Comparison of ENCODE assay signal across 12 cellular contexts in the genomic region with DNA sequence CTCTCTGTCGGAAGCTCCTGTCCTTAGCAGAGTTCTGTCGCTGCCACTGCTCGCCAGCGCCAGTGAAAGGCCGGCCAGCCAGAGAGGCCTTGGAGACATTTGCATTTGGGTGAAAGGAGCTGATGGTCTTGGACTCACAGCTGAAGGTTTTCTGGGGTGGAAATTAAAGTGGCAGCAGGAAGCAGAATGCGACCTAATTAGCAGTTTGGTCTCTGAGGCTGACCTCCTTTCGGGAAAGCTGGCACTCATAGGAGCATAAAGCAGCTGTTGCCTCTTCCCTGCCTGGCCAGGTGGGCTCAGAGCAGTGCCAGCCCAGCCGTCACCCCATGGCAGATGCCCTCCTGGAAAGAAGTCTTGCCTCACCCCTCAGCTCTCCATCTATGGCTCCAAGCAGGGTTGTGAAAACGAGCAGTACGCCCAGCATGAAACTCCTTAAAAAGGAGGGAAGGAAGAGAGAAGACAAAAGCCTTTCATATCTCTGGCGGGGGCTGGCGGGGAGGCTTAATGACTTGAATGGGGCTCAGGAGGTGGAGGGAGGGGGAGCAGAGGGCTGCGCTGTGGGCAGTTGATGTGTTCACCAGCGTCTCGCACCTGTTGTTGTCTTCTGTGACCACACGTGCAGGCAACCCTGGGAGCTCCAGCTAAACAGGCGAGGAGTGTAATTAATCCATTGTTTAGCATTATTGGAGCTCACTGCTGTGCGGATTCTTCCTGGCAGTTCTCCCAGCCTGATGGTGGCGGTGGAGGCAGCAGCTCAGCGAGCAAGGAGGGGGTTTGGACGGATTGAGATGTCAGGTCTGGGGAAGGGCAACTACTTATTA.
A peak's percentile ranks its signal among the peaks of the same experiment; 100 is the strongest.
DNase-seq lines count a peak whose midpoint lies in the region; ATAC-seq and TF ChIP-seq lines count a peak whose summit lies in the region.
"Had no signal": no experiment of that assay in that cellular context is flagged by ENCODE, and none has a peak within 500 bp of the region (broad histone marks: within the 10 kb centered on the region; RNA-seq: fewer than 3 reads in every experiment).

No MANE protein-coding gene starts in this region.

- DNase-seq in NCI-H2227 treated with DMSO at 0.1 percent for 48 hours (lab: John Stamatoyannopoulos, UW) (peak; percentile 95), retina (peak; percentile 79), foreskin melanocyte (no peak), upper lobe of right lung (no peak)
- DNase-seq in activated T-cell treated with anti-CD3 and anti-CD28 coated beads, Interleukin-2, amount 50 U/mL, for 48 hours = no peak
- no peak for DNase-seq in activated CD4-positive, alpha-beta T cell treated with anti-CD3 and anti-CD28 coated beads, Interleukin-2, amount 10 ng/mL, durations not matched to agents 7 days and 5 days
- DNase-seq: CD8-positive, alpha-beta T cell; NCI-H1930; small intestine had no signal

- no peak overlapping the region for H3K4me3 ChIP-seq in HEK293 (ENCODE audit: low read depth, low read length)
- no peak overlapping the region for H3K4me3 ChIP-seq in ectodermal cell (ENCODE audit: insufficient read depth, low read depth, low read length)
- H3K4me3 ChIP-seq in upper lobe of right lung = no peak overlapping the region
- H3K4me3 ChIP-seq: lung had no signal

- intact Hi-C loops in upper lobe of right lung (cut with DNase I) = no loop called here

- WGBS in ectodermal cell, 2 experiments = 1% methylated on average over 19 to 21 of the region's 21 CpGs

- peaks cover 3% of the 10 kb centered on the region for H3K9me3 Mint-ChIP-seq in activated CD4-positive, alpha-beta T cell treated with anti-CD3 and anti-CD28 coated beads, Interleukin-2, amount 10 ng/mL, durations not matched to agents 7 days and 5 days
- H3K9me3 Mint-ChIP-seq: CD8-positive, alpha-beta T cell had no signal

- H3K4me1 ChIP-seq in HEK293 (ENCODE audit: control insufficient read depth, insufficient read depth, low read length) (no peaks in the 10 kb centered on the region), ectodermal cell (ENCODE audit: control insufficient read depth, insufficient read depth, low read length) (no peaks in the 10 kb centered on the region), upper lobe of right lung (no peaks in the 10 kb centered on the region)

- no peaks in the 10 kb centered on the region for H3K27me3 Mint-ChIP-seq in activated CD4-positive, alpha-beta T cell treated with anti-CD3 and anti-CD28 coated beads, Interleukin-2, amount 10 ng/mL, durations not matched to agents 7 days and 5 days

- H3K36me3 ChIP-seq in HEK293 (ENCODE audit: control insufficient read depth in 2 of 2, insufficient read depth in 1 of 2, low read length in 2 of 2) (no peaks in the 10 kb centered on the region), ectodermal cell (ENCODE audit: control insufficient read depth, insufficient read depth, low read length) (no peaks in the 10 kb centered on the region), upper lobe of right lung (no peaks in the 10 kb centered on the region)

- H3K27ac ChIP-seq in HEK293 (ENCODE audit: extremely low read depth, low read depth, low read length) (no peak overlapping the region), ectodermal cell (ENCODE audit: insufficient read depth, low read depth, low read length, poor library complexity, severe bottlenecking) (peak overlapping the region; percentile 41), upper lobe of right lung (no peak overlapping the region)

- H3K4me1 Mint-ChIP-seq in activated CD4-positive, alpha-beta T cell treated with anti-CD3 and anti-CD28 coated beads, Interleukin-2, amount 10 ng/mL, durations not matched to agents 7 days and 5 days = no peaks in the 10 kb centered on the region

- H3K9me3 ChIP-seq in HEK293 (ENCODE audit: control insufficient read depth, insufficient read depth, low read depth, low read length) (no peaks in the 10 kb centered on the region), ectodermal cell (ENCODE audit: control insufficient read depth, low read length) (no peaks in the 10 kb centered on the region), upper lobe of right lung (no peaks in the 10 kb centered on the region)

- no peak overlapping the region for H3K27ac Mint-ChIP-seq in activated CD4-positive, alpha-beta T cell treated with anti-CD3 and anti-CD28 coated beads, Interleukin-2, amount 10 ng/mL, durations not matched to agents 7 days and 5 days
- H3K27ac Mint-ChIP-seq: CD8-positive, alpha-beta T cell had no signal

- CTCF ChIA-PET in HEK293 (lab: Yijun Ruan, JAX) = interaction anchor here (1.2 kb wide), 1 partner anchor 87 kb away, joined by 3 read pairs; no protein-coding TSS in a partner anchor
- CTCF ChIA-PET in activated CD4-positive, alpha-beta T cell treated with anti-CD3 and anti-CD28 coated beads, Interleukin-2, amount 10 ng/mL, durations not matched to agents 7 days and 5 days (lab: Charles Lee) = no interaction called here

- POLR2A ChIA-PET in HEK293 (lab: Yijun Ruan, JAX) = no interaction called here
- POLR2A ChIA-PET in activated CD4-positive, alpha-beta T cell treated with anti-CD3 and anti-CD28 coated beads, Interleukin-2, amount 10 ng/mL, durations not matched to agents 7 days and 5 days (lab: Charles Lee) = no interaction called here

- TF ChIP-seq CTCF in HEK293 (tag by site-specific recombination; IDR thresholded peaks at IDR 0.05) = no peak
- TF ChIP-seq CTCF in upper lobe of right lung (IDR thresholded peaks at IDR 0.05) = no peak

- H3K27me3 ChIP-seq in ectodermal cell (ENCODE audit: control insufficient read depth, insufficient read depth, low read length, poor library complexity, severe bottlenecking) (no peaks in the 10 kb centered on the region), upper lobe of right lung (no peaks in the 10 kb centered on the region)

- H3K36me3 Mint-ChIP-seq in activated CD4-positive, alpha-beta T cell treated with anti-CD3 and anti-CD28 coated beads, Interleukin-2, amount 10 ng/mL, durations not matched to agents 7 days and 5 days (ENCODE audit: low read depth) = no peaks in the 10 kb centered on the region
- H3K36me3 Mint-ChIP-seq: CD8-positive, alpha-beta T cell had no signal

- no peak for ATAC-seq in upper lobe of right lung
- ATAC-seq: CD8-positive, alpha-beta T cell had no signal

- H3K4me3 Mint-ChIP-seq in activated CD4-positive, alpha-beta T cell treated with anti-CD3 and anti-CD28 coated beads, Interleukin-2, amount 10 ng/mL, durations not matched to agents 7 days and 5 days = no peak overlapping the region
- H3K4me3 Mint-ChIP-seq: CD8-positive, alpha-beta T cell had no signal

TF ChIP-seq in HEK293, 187 proteins besides CTCF, POLR2A, EP300 and RAD21:
- TF ChIP-seq SCRT2 (tag by site-specific recombination; IDR thresholded peaks at IDR 0.05) (peak; percentile 34; the same call in 1 of the 2 replicates), ZNF510 (tag by site-specific recombination; IDR thresholded peaks at IDR 0.05; ENCODE audit: insufficient replicate concordance) (no peak), KLF16 (tag by site-specific recombination; IDR thresholded peaks at IDR 0.05) (no peak), YY2 (tag by site-specific recombination; IDR thresholded peaks at IDR 0.05) (no peak), GFI1B (tag by site-specific recombination; IDR thresholded peaks at IDR 0.05) (no peak), ZNF571 (tag by site-specific recombination; IDR thresholded peaks at IDR 0.05) (no peak), ZIC2 (tag by site-specific recombination; IDR thresholded peaks at IDR 0.05) (peak; percentile 58)
- TF ChIP-seq, protein P1, sequence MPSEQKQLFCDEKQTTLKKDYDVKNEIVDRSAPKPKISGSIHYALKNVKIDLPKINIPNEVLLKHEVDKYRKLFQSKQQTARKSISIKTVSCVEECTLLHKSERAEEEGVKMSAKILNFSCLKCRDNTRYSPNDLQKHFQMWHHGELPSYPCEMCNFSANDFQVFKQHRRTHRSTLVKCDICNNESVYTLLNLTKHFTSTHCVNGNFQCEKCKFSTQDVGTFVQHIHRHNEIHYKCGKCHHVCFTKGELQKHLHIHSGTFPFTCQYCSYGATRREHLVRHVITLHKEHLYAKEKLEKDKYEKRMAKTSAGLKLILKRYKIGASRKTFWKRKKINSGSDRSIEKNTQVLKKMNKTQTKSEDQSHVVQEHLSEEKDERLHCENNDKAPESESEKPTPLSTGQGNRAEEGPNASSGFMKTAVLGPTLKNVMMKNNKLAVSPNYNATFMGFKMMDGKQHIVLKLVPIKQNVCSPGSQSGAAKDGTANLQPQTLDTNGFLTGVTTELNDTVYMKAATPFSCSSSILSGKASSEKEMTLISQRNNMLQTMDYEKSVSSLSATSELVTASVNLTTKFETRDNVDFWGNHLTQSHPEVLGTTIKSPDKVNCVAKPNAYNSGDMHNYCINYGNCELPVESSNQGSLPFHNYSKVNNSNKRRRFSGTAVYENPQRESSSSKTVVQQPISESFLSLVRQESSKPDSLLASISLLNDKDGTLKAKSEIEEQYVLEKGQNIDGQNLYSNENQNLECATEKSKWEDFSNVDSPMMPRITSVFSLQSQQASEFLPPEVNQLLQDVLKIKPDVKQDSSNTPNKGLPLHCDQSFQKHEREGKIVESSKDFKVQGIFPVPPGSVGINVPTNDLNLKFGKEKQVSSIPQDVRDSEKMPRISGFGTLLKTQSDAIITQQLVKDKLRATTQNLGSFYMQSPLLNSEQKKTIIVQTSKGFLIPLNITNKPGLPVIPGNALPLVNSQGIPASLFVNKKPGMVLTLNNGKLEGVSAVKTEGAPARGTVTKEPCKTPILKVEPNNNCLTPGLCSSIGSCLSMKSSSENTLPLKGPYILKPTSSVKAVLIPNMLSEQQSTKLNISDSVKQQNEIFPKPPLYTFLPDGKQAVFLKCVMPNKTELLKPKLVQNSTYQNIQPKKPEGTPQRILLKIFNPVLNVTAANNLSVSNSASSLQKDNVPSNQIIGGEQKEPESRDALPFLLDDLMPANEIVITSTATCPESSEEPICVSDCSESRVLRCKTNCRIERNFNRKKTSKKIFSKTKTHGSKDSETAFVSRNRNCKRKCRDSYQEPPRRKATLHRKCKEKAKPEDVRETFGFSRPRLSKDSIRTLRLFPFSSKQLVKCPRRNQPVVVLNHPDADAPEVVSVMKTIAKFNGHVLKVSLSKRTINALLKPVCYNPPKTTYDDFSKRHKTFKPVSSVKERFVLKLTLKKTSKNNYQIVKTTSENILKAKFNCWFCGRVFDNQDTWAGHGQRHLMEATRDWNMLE (tag by site-specific recombination; conservative IDR thresholded peaks at IDR 0.05; ENCODE audit: low read depth) = no peak
TF ChIP-seq in HEK293: peak in this region for 2.

Comparison
In these comparisons a context has a peak if more than half of its experiments do, and no peak if none do; other contexts are left out.
1. DNase-seq: peak in NCI-H2227 treated with DMSO at 0.1 percent for 48 hours (single experiment) and retina (single experiment); none in foreskin melanocyte (single experiment), upper lobe of right lung (single experiment), activated T-cell treated with anti-CD3 and anti-CD28 coated beads, Interleukin-2, amount 50 U/mL, for 48 hours (0 of 2) and activated CD4-positive, alpha-beta T cell treated with anti-CD3 and anti-CD28 coated beads, Interleukin-2, amount 10 ng/mL, durations not matched to agents 7 days and 5 days (single experiment).